8 cellular contexts compared by ENCODE assay signal in genomic region chr11:10540915-10541591, GRCh38. TPM values are rescaled to one million over a fixed set of nuclear protein-coding genes. Genes with fewer than 3 reads are reported as not detected.
A peak's percentile ranks its signal among the peaks of the same experiment; 100 is the strongest.
DNase-seq lines count a peak whose midpoint lies in the region; ATAC-seq and TF ChIP-seq lines count a peak whose summit lies in the region.

RNF141 (minus strand) TSS chr11:10541187; CDS start chr11:10534158, 7,029 bp downstream.

- no peaks in the 10 kb centered on the region for H4K20me1 ChIP-seq in SK-N-SH (ENCODE audit: insufficient read depth)

- ATAC-seq in activated naive CD4-positive, alpha-beta T cell treated with anti-CD3 and anti-CD28 coated beads, Interleukin-2, amount 50 U/mL, for 72 hours: peak; percentile 98 to 99

- peaks cover 9% of the 10 kb centered on the region for H3F3A ChIP-seq in SK-N-SH (replicated peaks; ENCODE audit: insufficient read depth)

- H3K4me2 ChIP-seq in SK-N-SH: peak within 1 kb of the TSS; percentile 91

- TF ChIP-seq CTCF in HFF-Myc (IDR thresholded peaks at IDR 0.05; ENCODE audit: low read depth, low read length, missing control alignments) (peak; percentile 79), SK-N-SH (IDR thresholded peaks at IDR 0.05) (peak; percentile 74), osteocyte (IDR thresholded peaks at IDR 0.05) (peak; percentile 87)

- H3K4me3 ChIP-seq in GM08714 (ENCODE audit: low read length): peak within 1 kb of the TSS; percentile 92
- H3K4me3 ChIP-seq in HFF-Myc (replicated peaks; ENCODE audit: low read depth, low read length): peak within 1 kb of the TSS; percentile 70
- peak within 1 kb of the TSS; percentile 72 to 89 for H3K4me3 ChIP-seq in SK-N-SH (ENCODE audit: low read depth in 2 of 2, low read length in 1 of 2)
- H3K4me3 ChIP-seq in thymus (ENCODE audit: low read length): peak within 1 kb of the TSS; percentile 74

- H3K36me3 Mint-ChIP-seq in activated naive CD4-positive, alpha-beta T cell treated with anti-CD3 and anti-CD28 coated beads, Interleukin-2, amount 50 U/mL, for 72 hours: no peaks in the 10 kb centered on the region
- H3K36me3 Mint-ChIP-seq in osteocyte (ENCODE audit: unreplicated experiment): no peaks in the 10 kb centered on the region

- POLR2A ChIA-PET in SK-N-SH (lab: Yijun Ruan, JAX): interaction anchor here (0.5 to 1.5 kb wide), 8 partner anchors 9 to 1834 kb away, joined by 3 to 5 read pairs (median 4); partner anchors contain the start of genes AMPD3, CTR9 and IRAG1

- H3K79me2 ChIP-seq in SK-N-SH (ENCODE audit: insufficient read depth): peaks cover 32% of the 10 kb centered on the region

- H3K9me3 ChIP-seq in SK-N-SH (no peaks in the 10 kb centered on the region), thymus (ENCODE audit: control insufficient read depth) (peaks cover 7% of the 10 kb centered on the region)

- peak within 1 kb of the TSS; percentile 77 to 91 for H3K27ac Mint-ChIP-seq in activated naive CD4-positive, alpha-beta T cell treated with anti-CD3 and anti-CD28 coated beads, Interleukin-2, amount 50 U/mL, for 72 hours
- H3K27ac Mint-ChIP-seq in osteocyte (ENCODE audit: unreplicated experiment): peak within 1 kb of the TSS; percentile 88

- peak; percentile 53 for TF ChIP-seq RAD21 in SK-N-SH (IDR thresholded peaks at IDR 0.05; ENCODE audit: low read length)

- 0% methylated on average over 5 of the region's 54 CpGs for WGBS in SK-N-SH (ENCODE audit: low lambda C conversion rate)
- 2% methylated on average over 54 of the region's 54 CpGs for WGBS in thymus

- H3K27me3 Mint-ChIP-seq in osteocyte (ENCODE audit: unreplicated experiment): no peaks in the 10 kb centered on the region

- peaks cover 41% of the 10 kb centered on the region for H3K4me1 Mint-ChIP-seq in osteocyte (ENCODE audit: unreplicated experiment)

- 0 out of 4 replicates have a peak, but pooled peaks of 1 of the 2 experiments have one; percentile 19 for TF ChIP-seq EP300 in SK-N-SH (IDR thresholded peaks at IDR 0.05; ENCODE audit: borderline replicate concordance in 1 of 2, low read depth in 1 of 2, low read length in 1 of 2)

- H3K9me3 Mint-ChIP-seq in activated naive CD4-positive, alpha-beta T cell treated with anti-CD3 and anti-CD28 coated beads, Interleukin-2, amount 50 U/mL, for 72 hours: no peaks in the 10 kb centered on the region
- no peaks in the 10 kb centered on the region for H3K9me3 Mint-ChIP-seq in osteocyte (ENCODE audit: unreplicated experiment)

- H3K4me3 Mint-ChIP-seq in osteocyte (ENCODE audit: unreplicated experiment): peak within 1 kb of the TSS; percentile 92

- DNase-seq in HFF-Myc (ENCODE audit: extremely low read depth, low read depth) (peak; percentile 68), MV-4-11 (lab: John Stamatoyannopoulos, UW) (peak; percentile 86), SK-N-SH (peak; percentile 97), glomerular visceral epithelial cell (ENCODE audit: extremely low spot score) (peak; percentile 91), osteocyte (ENCODE audit: extremely low spot score, unreplicated experiment) (peak; percentile 99)
- peak; percentile 95 to 97 for DNase-seq in activated naive CD4-positive, alpha-beta T cell treated with anti-CD3 and anti-CD28 coated beads, Interleukin-2, amount 50 U/mL, for 72 hours (ENCODE audit: low spot score in 2 of 2)

- peak within 1 kb of the TSS; percentile 87 for H3K9ac ChIP-seq in SK-N-SH

- CTCF ChIA-PET in SK-N-SH (lab: Yijun Ruan, JAX): interaction anchor here (0.6 to 4.3 kb wide), 50 partner anchors 10 to 775 kb away, joined by 3 to 25 read pairs (median 4); partner anchors contain the start of genes ADM and AMPD3

- H3K27ac ChIP-seq in SK-N-SH (ENCODE audit: low read depth in 2 of 2, low read length in 1 of 2) (peak within 1 kb of the TSS; percentile 77 to 91), thymus (ENCODE audit: low read depth) (peak within 1 kb of the TSS; percentile 64)

- no peaks in the 10 kb centered on the region for H3K27me3 ChIP-seq in SK-N-SH (ENCODE audit: insufficient read depth)
- no peaks in the 10 kb centered on the region for H3K27me3 ChIP-seq in thymus (ENCODE audit: control insufficient read depth, insufficient read depth)

- H3K9me2 ChIP-seq in SK-N-SH: no peaks in the 10 kb centered on the region

- H3K4me1 ChIP-seq in SK-N-SH (ENCODE audit: control insufficient read depth in 1 of 2, insufficient read depth in 2 of 2, low read depth in 1 of 2, low read length in 1 of 2) (peaks cover 7 to 11% of the 10 kb centered on the region in 2 experiments; a peak in 3 of 4 replicates), thymus (ENCODE audit: control insufficient read depth, insufficient read depth, low read length) (peaks cover 18% of the 10 kb centered on the region)

- H3K36me3 ChIP-seq in SK-N-SH (replicated peaks in 1 of 2; ENCODE audit: control insufficient read depth in 1 of 2, insufficient read depth in 2 of 2, low read length in 1 of 2) (no peaks in the 10 kb centered on the region), thymus (ENCODE audit: control insufficient read depth, insufficient read depth) (no peaks in the 10 kb centered on the region)

- H2AFZ ChIP-seq in SK-N-SH (ENCODE audit: low read depth): peak within 1 kb of the TSS; percentile 88

TF ChIP-seq in SK-N-SH, 30 proteins besides CTCF, POLR2A, EP300 and RAD21:
- TF ChIP-seq EZH2phosphoT487 (IDR thresholded peaks at IDR 0.05; ENCODE audit: borderline replicate concordance, low read depth) (no peak), MXI1 (IDR thresholded peaks at IDR 0.05; ENCODE audit: low read depth, low read length) (peak; percentile 97), RFX5 (IDR thresholded peaks at IDR 0.05; ENCODE audit: low read length) (no peak), POLR2AphosphoS5 (IDR thresholded peaks at IDR 0.05; ENCODE audit: low read depth, low read length) (peak; percentile 89), RXRA (IDR thresholded peaks at IDR 0.05; ENCODE audit: borderline replicate concordance, low read depth) (no peak), NFIC (IDR thresholded peaks at IDR 0.05; ENCODE audit: borderline replicate concordance) (no peak), TCF12 (IDR thresholded peaks at IDR 0.05) (no peak), GABPA (IDR thresholded peaks at IDR 0.05; ENCODE audit: low read depth) (no peak), SIN3A (IDR thresholded peaks at IDR 0.05; ENCODE audit: borderline replicate concordance, low read depth, low read length) (peak; percentile 80; the same call in 1 of the 2 replicates), ELF1 (IDR thresholded peaks at IDR 0.05) (no peak), MEF2A (IDR thresholded peaks at IDR 0.05; ENCODE audit: borderline replicate concordance, low read depth) (no peak), GATA2 (CRISPR knock-in tag; IDR thresholded peaks at IDR 0.05) (peak; percentile 39), SMC3 (IDR thresholded peaks at IDR 0.05; ENCODE audit: low read depth, low read length) (peak; percentile 34), NRF1 (IDR thresholded peaks at IDR 0.05; ENCODE audit: low read depth, low read length) (no peak), FOXJ3 (CRISPR knock-in tag; IDR thresholded peaks at IDR 0.05) (no peak), TAF1 (IDR thresholded peaks at IDR 0.05; ENCODE audit: borderline replicate concordance, low read depth, low read length) (peak; percentile 71; the same call in 1 of the 2 replicates), CHD2 (IDR thresholded peaks at IDR 0.05; ENCODE audit: low read length, partially characterized antibody) (peak; percentile 72)
- TF ChIP-seq, protein P1, sequence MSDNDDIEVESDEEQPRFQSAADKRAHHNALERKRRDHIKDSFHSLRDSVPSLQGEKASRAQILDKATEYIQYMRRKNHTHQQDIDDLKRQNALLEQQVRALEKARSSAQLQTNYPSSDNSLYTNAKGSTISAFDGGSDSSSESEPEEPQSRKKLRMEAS (IDR thresholded peaks at IDR 0.05; ENCODE audit: low read depth): no peak
- TF ChIP-seq, protein P2, sequence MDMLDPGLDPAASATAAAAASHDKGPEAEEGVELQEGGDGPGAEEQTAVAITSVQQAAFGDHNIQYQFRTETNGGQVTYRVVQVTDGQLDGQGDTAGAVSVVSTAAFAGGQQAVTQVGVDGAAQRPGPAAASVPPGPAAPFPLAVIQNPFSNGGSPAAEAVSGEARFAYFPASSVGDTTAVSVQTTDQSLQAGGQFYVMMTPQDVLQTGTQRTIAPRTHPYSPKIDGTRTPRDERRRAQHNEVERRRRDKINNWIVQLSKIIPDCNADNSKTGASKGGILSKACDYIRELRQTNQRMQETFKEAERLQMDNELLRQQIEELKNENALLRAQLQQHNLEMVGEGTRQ (IDR thresholded peaks at IDR 0.05; ENCODE audit: borderline replicate concordance, low read depth, low read length): no peak
- TF ChIP-seq, protein P3, sequence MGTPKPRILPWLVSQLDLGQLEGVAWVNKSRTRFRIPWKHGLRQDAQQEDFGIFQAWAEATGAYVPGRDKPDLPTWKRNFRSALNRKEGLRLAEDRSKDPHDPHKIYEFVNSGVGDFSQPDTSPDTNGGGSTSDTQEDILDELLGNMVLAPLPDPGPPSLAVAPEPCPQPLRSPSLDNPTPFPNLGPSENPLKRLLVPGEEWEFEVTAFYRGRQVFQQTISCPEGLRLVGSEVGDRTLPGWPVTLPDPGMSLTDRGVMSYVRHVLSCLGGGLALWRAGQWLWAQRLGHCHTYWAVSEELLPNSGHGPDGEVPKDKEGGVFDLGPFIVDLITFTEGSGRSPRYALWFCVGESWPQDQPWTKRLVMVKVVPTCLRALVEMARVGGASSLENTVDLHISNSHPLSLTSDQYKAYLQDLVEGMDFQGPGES (IDR thresholded peaks at IDR 0.05; ENCODE audit: low read depth, low read length): no peak

RNA-seq across cellular contexts. Expression of gene RNF141, which starts in this region (rescaled TPM):
- polyA plus RNA-seq in SK-N-SH (2012; rRNA removed) (6.9 and 10.3 TPM in 2 replicates), thymus (20.0 TPM)
- 12.9 and 15.5 TPM in 2 replicates for polyA plus RNA-seq in SK-N-SH (2012; cell fraction: cytosol; rRNA removed)
- polyA plus RNA-seq in SK-N-SH (2012; cell fraction: nucleus; rRNA removed): 2.0 and 4.5 TPM in 2 replicates
- total RNA-seq in activated naive CD4-positive, alpha-beta T cell treated with anti-CD3 and anti-CD28 coated beads, Interleukin-2, amount 50 U/mL, for 72 hours: 10 to 100 TPM in 1 of 2 donors, 1 to 10 TPM in 1; 9.1 to 12.2 TPM
- 28.7 and 30.0 TPM in 2 replicates for total RNA-seq in osteocyte

Comparison
In these comparisons a context has a peak if more than half of its experiments do, and no peak if none do; other contexts are left out.
1. Peak in every context shown above with its lines: DNase-seq, ATAC-seq, H3K4me3 ChIP-seq and H3K27ac ChIP-seq.